In the genomic region with DNA sequence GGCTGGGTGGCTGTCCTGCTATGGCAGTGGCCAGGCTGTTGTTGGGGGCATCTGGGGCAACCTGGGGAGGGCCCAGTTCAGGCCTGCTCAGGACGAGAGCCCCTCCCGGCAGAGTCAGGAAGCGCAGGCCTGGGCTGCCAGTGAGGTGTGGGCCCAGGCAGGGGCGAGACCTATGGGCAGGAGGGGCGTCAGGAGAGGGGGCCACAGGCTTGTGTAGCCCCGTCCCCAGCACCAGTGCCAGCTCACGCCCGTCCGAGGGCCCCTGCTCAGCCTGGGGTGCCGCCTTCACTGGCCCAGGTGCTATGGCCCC, we compare ENCODE assay signal across 1 cellular context.
TF ChIP-seq lines count a peak whose summit lies in the region.

No MANE protein-coding gene starts in this region.

TF ChIP-seq in H1, 55 proteins besides CTCF, POLR2A, EP300 and RAD21 (continued from another document):
- TF ChIP-seq, protein P1, sequence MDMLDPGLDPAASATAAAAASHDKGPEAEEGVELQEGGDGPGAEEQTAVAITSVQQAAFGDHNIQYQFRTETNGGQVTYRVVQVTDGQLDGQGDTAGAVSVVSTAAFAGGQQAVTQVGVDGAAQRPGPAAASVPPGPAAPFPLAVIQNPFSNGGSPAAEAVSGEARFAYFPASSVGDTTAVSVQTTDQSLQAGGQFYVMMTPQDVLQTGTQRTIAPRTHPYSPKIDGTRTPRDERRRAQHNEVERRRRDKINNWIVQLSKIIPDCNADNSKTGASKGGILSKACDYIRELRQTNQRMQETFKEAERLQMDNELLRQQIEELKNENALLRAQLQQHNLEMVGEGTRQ (IDR thresholded peaks at IDR 0.05; ENCODE audit: low read length): no peak
- TF ChIP-seq SIX5 (IDR thresholded peaks at IDR 0.05; ENCODE audit: low read depth, low read length) (no peak), GABPA (IDR thresholded peaks at IDR 0.05; ENCODE audit: borderline replicate concordance, insufficient read depth, low read length) (no peak)
- TF ChIP-seq, protein P2, sequence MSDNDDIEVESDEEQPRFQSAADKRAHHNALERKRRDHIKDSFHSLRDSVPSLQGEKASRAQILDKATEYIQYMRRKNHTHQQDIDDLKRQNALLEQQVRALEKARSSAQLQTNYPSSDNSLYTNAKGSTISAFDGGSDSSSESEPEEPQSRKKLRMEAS (IDR thresholded peaks at IDR 0.05): no peak
